Comparison of ENCODE assay signal across 20 cellular contexts in genomic region chr14:93002851-93003298, GRCh38.
DNase-seq lines count a peak whose midpoint lies in the region; ATAC-seq and TF ChIP-seq lines count a peak whose summit lies in the region.
"Had no signal": no experiment of that assay in that cellular context is flagged by ENCODE, and none has a peak within 500 bp of the region (broad histone marks: within the 10 kb centered on the region; RNA-seq: fewer than 3 reads in every experiment).

No MANE protein-coding gene starts in this region.

- WGBS in endodermal cell (ENCODE audit: insufficient coverage in 1 of 2, insufficient read length in 1 of 2), 2 experiments = 94 to 95% methylated on average over 5 of the region's 5 CpGs
- WGBS in GM23248 (ENCODE audit: low coverage in 1 of 2, low lambda C conversion rate in 2 of 2, missing lambda C conversion rate in 2 of 2), 2 experiments = 93 to 96% methylated on average over 5 of the region's 5 CpGs

- H3K9me3 ChIP-seq in endodermal cell (ENCODE audit: control insufficient read depth, low read length) (no peaks in the 10 kb centered on the region), GM23248 (ENCODE audit: low read depth) (no peaks in the 10 kb centered on the region)
- H3K9me3 ChIP-seq: uterus had no signal

- no peak overlapping the region for H2AFZ ChIP-seq in GM23248

- intact Hi-C loops in Right ventricle myocardium inferior (cut with DNase I) = no loop called here
- intact Hi-C loops in left cardiac atrium (cut with DNase I) = no loop called here

- POLR2A ChIA-PET in HEK293T (lab: Yijun Ruan, JAX) = no interaction called here

- H3K27me3 ChIP-seq in endodermal cell (ENCODE audit: control insufficient read depth, insufficient read depth, low read length, poor library complexity, severe bottlenecking) = no peaks in the 10 kb centered on the region
- H3K27me3 ChIP-seq in GM23248 (replicated peaks; ENCODE audit: insufficient read depth) = no peaks in the 10 kb centered on the region
- H3K27me3 ChIP-seq: uterus had no signal

- H3K9me2 ChIP-seq in GM23248 (ENCODE audit: insufficient read depth) = no peaks in the 10 kb centered on the region

- H3K9ac ChIP-seq in endodermal cell (ENCODE audit: extremely low read depth, low read length, poor library complexity, severe bottlenecking) (no peak overlapping the region), GM23248 (no peak overlapping the region)

- H3K4me3 ChIP-seq in endodermal cell (ENCODE audit: low read length) (no peak overlapping the region), GM23248 (no peak overlapping the region)
- H3K4me3 ChIP-seq: uterus had no signal

- ATAC-seq in Right ventricle myocardium inferior (no peak), left cardiac atrium (no peak)
- ATAC-seq: activated CD4-positive, alpha-beta T cell treated with anti-CD3 and anti-CD28 coated beads for 36 hours; activated CD8-positive, alpha-beta memory T cell treated with anti-CD3 and anti-CD28 coated beads, Interleukin-2, amount 10 ng/mL, durations not matched to agents 7 days and 5 days; right cardiac atrium had no signal

- H3K79me2 ChIP-seq in GM23248 (ENCODE audit: insufficient read depth) = no peaks in the 10 kb centered on the region

- H4K20me1 ChIP-seq in GM23248 (ENCODE audit: insufficient read depth) = no peaks in the 10 kb centered on the region

- no peaks in the 10 kb centered on the region for H3K4me1 ChIP-seq in endodermal cell (ENCODE audit: control insufficient read depth, insufficient read depth, low read length)
- peaks cover 18% of the 10 kb centered on the region for H3K4me1 ChIP-seq in GM23248 (ENCODE audit: insufficient read depth)

- no peak overlapping the region for H3K4me2 ChIP-seq in GM23248 (ENCODE audit: unreplicated experiment)

- TF ChIP-seq CTCF in endodermal cell (conservative IDR thresholded peaks at IDR 0.05) = no peak

- H3K4me1 Mint-ChIP-seq in endodermal cell = peaks cover 4% of the 10 kb centered on the region
- H3K4me1 Mint-ChIP-seq: activated CD4-positive, alpha-beta T cell treated with anti-CD3 and anti-CD28 coated beads for 36 hours had no signal

- H3K36me3 Mint-ChIP-seq in endodermal cell (ENCODE audit: low read depth) = peaks cover 6% of the 10 kb centered on the region
- H3K36me3 Mint-ChIP-seq: activated CD8-positive, alpha-beta memory T cell treated with anti-CD3 and anti-CD28 coated beads, Interleukin-2, amount 10 ng/mL, durations not matched to agents 7 days and 5 days; activated naive CD4-positive, alpha-beta T cell treated with anti-CD3 and anti-CD28 coated beads, Interleukin-2, amount 10 ng/mL, durations not matched to agents 7 days and 5 days had no signal

- in situ Hi-C loops in GM23248 (cut with MboI) = no loop called here

- H3K27ac ChIP-seq in endodermal cell (ENCODE audit: low read depth, low read length) (peak overlapping the region; percentile 32), substantia nigra (ENCODE audit: low read depth, low read length, poor library complexity, severe bottlenecking) (peak overlapping the region; percentile 61), GM23248 (no peak overlapping the region)

- H3F3A ChIP-seq in GM23248 (ENCODE audit: insufficient read depth) = peaks cover 5% of the 10 kb centered on the region; the same call in 1 of the 2 replicates

- DNase-seq in Right ventricle myocardium inferior (ENCODE audit: missing footprints) (peak; percentile 45), left cardiac atrium (no peak), NCI-H345 treated with DMSO at 0.1 percent for 48 hours (lab: John Stamatoyannopoulos, UW; ENCODE audit: unreplicated experiment) (peak; percentile 59), endodermal cell (no peak), substantia nigra (lab: John Stamatoyannopoulos, UW) (no peak), GM23248 (no peak), DMS79 treated with DMSO at 0.1 percent for 48 hours (lab: John Stamatoyannopoulos, UW) (no peak), HEK293T (ENCODE audit: extremely low spot score) (no peak)
- DNase-seq: activated CD4-positive, alpha-beta T cell treated with anti-CD3 and anti-CD28 coated beads for 36 hours; activated CD8-positive, alpha-beta memory T cell treated with anti-CD3 and anti-CD28 coated beads, Interleukin-2, amount 10 ng/mL, durations not matched to agents 7 days and 5 days; activated naive CD4-positive, alpha-beta T cell treated with anti-CD3 and anti-CD28 coated beads, Interleukin-2, amount 10 ng/mL, durations not matched to agents 7 days and 5 days; EL; H7; KG1; mesenchymal stem cell; NCI-H1048; NCI-H2029 treated with DMSO at 0.1 percent for 48 hours; uterus had no signal

- H3K9me3 Mint-ChIP-seq in endodermal cell = no peaks in the 10 kb centered on the region
- H3K9me3 Mint-ChIP-seq: activated naive CD4-positive, alpha-beta T cell treated with anti-CD3 and anti-CD28 coated beads, Interleukin-2, amount 10 ng/mL, durations not matched to agents 7 days and 5 days; T-helper 1 cell treated with Interleukin-12 subunit alpha and Interleukin-12 subunit beta and Interleukin-4 antibody, amounts not matched to agents 30 μg/mL and 1 μg/mL, for 36 hours had no signal

- H3K4me3 Mint-ChIP-seq in endodermal cell = no peak overlapping the region
- H3K4me3 Mint-ChIP-seq: activated CD4-positive, alpha-beta T cell treated with anti-CD3 and anti-CD28 coated beads for 36 hours; activated CD8-positive, alpha-beta memory T cell treated with anti-CD3 and anti-CD28 coated beads, Interleukin-2, amount 10 ng/mL, durations not matched to agents 7 days and 5 days; activated naive CD4-positive, alpha-beta T cell treated with anti-CD3 and anti-CD28 coated beads, Interleukin-2, amount 10 ng/mL, durations not matched to agents 7 days and 5 days; T-helper 1 cell treated with Interleukin-12 subunit alpha and Interleukin-12 subunit beta and Interleukin-4 antibody, amounts not matched to agents 30 μg/mL and 1 μg/mL, for 36 hours had no signal

- H3K27ac Mint-ChIP-seq in endodermal cell = peak overlapping the region; percentile 50
- H3K27ac Mint-ChIP-seq: activated CD4-positive, alpha-beta T cell treated with anti-CD3 and anti-CD28 coated beads for 36 hours; activated CD8-positive, alpha-beta memory T cell treated with anti-CD3 and anti-CD28 coated beads, Interleukin-2, amount 10 ng/mL, durations not matched to agents 7 days and 5 days; activated naive CD4-positive, alpha-beta T cell treated with anti-CD3 and anti-CD28 coated beads, Interleukin-2, amount 10 ng/mL, durations not matched to agents 7 days and 5 days; T-helper 1 cell treated with Interleukin-12 subunit alpha and Interleukin-12 subunit beta and Interleukin-4 antibody, amounts not matched to agents 30 μg/mL and 1 μg/mL, for 36 hours had no signal

- CTCF ChIA-PET in HEK293T (lab: Yijun Ruan, JAX) = no interaction called here

- H3K27me3 Mint-ChIP-seq in endodermal cell (ENCODE audit: insufficient read depth) = no peaks in the 10 kb centered on the region
- H3K27me3 Mint-ChIP-seq: activated CD4-positive, alpha-beta T cell treated with anti-CD3 and anti-CD28 coated beads for 36 hours; activated CD8-positive, alpha-beta memory T cell treated with anti-CD3 and anti-CD28 coated beads, Interleukin-2, amount 10 ng/mL, durations not matched to agents 7 days and 5 days; activated naive CD4-positive, alpha-beta T cell treated with anti-CD3 and anti-CD28 coated beads, Interleukin-2, amount 10 ng/mL, durations not matched to agents 7 days and 5 days had no signal

- H3K36me3 ChIP-seq in endodermal cell (ENCODE audit: control insufficient read depth, insufficient read depth, low read length) = no peaks in the 10 kb centered on the region
- H3K36me3 ChIP-seq in GM23248 (ENCODE audit: low read depth) = no peaks in the 10 kb centered on the region
- H3K36me3 ChIP-seq: uterus had no signal

TF ChIP-seq in HEK293T, 16 proteins besides CTCF, POLR2A, EP300 and RAD21:
- TF ChIP-seq TARDBP (IDR thresholded peaks at IDR 0.05) (no peak), L3MBTL2 (conservative IDR thresholded peaks at IDR 0.05) (no peak), SUZ12 (IDR thresholded peaks at IDR 0.05) (no peak), SP1 (IDR thresholded peaks at IDR 0.05) (no peak), ARNT (IDR thresholded peaks at IDR 0.05) (no peak), ELF4 (IDR thresholded peaks at IDR 0.05) (no peak), FOXK2 (IDR thresholded peaks at IDR 0.05) (no peak), HDGF (IDR thresholded peaks at IDR 0.05; ENCODE audit: borderline replicate concordance) (no peak), CTBP1 (IDR thresholded peaks at IDR 0.05; ENCODE audit: borderline replicate concordance) (no peak), ZNF384 (IDR thresholded peaks at IDR 0.05) (no peak), NFRKB (IDR thresholded peaks at IDR 0.05) (no peak), FOXA1 (IDR thresholded peaks at IDR 0.05) (no peak), BHLHE40 (IDR thresholded peaks at IDR 0.05; ENCODE audit: borderline replicate concordance) (no peak), FOXM1 (IDR thresholded peaks at IDR 0.05; ENCODE audit: borderline replicate concordance) (no peak), LEF1 (IDR thresholded peaks at IDR 0.05; ENCODE audit: borderline replicate concordance) (no peak)
- TF ChIP-seq, protein P1, sequence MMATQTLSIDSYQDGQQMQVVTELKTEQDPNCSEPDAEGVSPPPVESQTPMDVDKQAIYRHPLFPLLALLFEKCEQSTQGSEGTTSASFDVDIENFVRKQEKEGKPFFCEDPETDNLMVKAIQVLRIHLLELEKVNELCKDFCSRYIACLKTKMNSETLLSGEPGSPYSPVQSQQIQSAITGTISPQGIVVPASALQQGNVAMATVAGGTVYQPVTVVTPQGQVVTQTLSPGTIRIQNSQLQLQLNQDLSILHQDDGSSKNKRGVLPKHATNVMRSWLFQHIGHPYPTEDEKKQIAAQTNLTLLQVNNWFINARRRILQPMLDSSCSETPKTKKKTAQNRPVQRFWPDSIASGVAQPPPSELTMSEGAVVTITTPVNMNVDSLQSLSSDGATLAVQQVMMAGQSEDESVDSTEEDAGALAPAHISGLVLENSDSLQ (IDR thresholded peaks at IDR 0.05) = no peak

Comparison
In these comparisons a context has a peak if more than half of its experiments do, and no peak if none do; other contexts are left out.
1. DNase-seq: peak in Right ventricle myocardium inferior (single experiment) and NCI-H345 treated with DMSO at 0.1 percent for 48 hours (single experiment); none in left cardiac atrium (single experiment), endodermal cell (single experiment), substantia nigra (0 of 49), GM23248 (single experiment), DMS79 treated with DMSO at 0.1 percent for 48 hours (single experiment) and HEK293T (single experiment).